7 cellular contexts compared by ENCODE assay signal in genomic region chr2:201117735-201118094, GRCh38. TPM values are rescaled to one million over a fixed set of nuclear protein-coding genes. Genes with fewer than 3 reads are reported as not detected.
A peak's percentile ranks its signal among the peaks of the same experiment; 100 is the strongest.
DNase-seq lines count a peak whose midpoint lies in the region; ATAC-seq and TF ChIP-seq lines count a peak whose summit lies in the region.
"Not testable (repeated sequence)": the region's sequence is repeated elsewhere in the genome, so short reads cannot be mapped to it uniquely, and the experiment has no call there.

No MANE protein-coding gene starts in this region.

- peak in 1 of 3 donors; percentile 31 for DNase-seq in Peyer's patch
- peak; percentile 69 for DNase-seq in activated T-cell treated with anti-CD3 and anti-CD28 coated beads, Interleukin-2, amount 50 U/mL, for 24 hours
- not testable (repeated sequence) for DNase-seq in breast epithelium (ENCODE audit: low spot score in 2 of 2)
- peak; percentile 57 for DNase-seq in stimulated activated CD4-positive, alpha-beta T cell treated with anti-CD3 and anti-CD28 coated beads, Interleukin-15, amount 100 ng/mL, for 24 hours

- H3K27me3 ChIP-seq in Peyer's patch; breast epithelium; gastroesophageal sphincter; mucosa of stomach (ENCODE audit: control insufficient read depth, insufficient read depth, low read length): not testable (repeated sequence)

- WGBS in gastroesophageal sphincter (ENCODE audit: low coverage in 1 of 2), 2 donors = 33 to 45% methylated on average over 7 to 8 of the region's 13 CpGs

- H3K27ac Mint-ChIP-seq in activated T-cell treated with anti-CD3 and anti-CD28 coated beads, Interleukin-2, amount 50 U/mL, for 24 hours = peak overlapping the region; percentile 99

- H3K9me3 Mint-ChIP-seq in activated T-cell treated with anti-CD3 and anti-CD28 coated beads, Interleukin-2, amount 50 U/mL, for 24 hours = not testable (repeated sequence)

- peak; percentile 0 for ATAC-seq in GM19043 (IDR thresholded peaks at IDR 0.05; ENCODE audit: low read depth, unreplicated experiment)
- ATAC-seq in gastroesophageal sphincter = not testable (repeated sequence)

- H3K27ac ChIP-seq in Peyer's patch (peak overlapping the region; percentile 99 to 100 (median 100)), breast epithelium (peak overlapping the region; percentile 97), gastroesophageal sphincter (peak overlapping the region; percentile 97 to 99 (median 98))

- not testable (repeated sequence) for H3K27me3 Mint-ChIP-seq in activated T-cell treated with anti-CD3 and anti-CD28 coated beads, Interleukin-2, amount 50 U/mL, for 24 hours

- H3K4me1 ChIP-seq in Peyer's patch = peaks cover 0 to 21% (median under 1%) of the 10 kb centered on the region in 4 donors
- not testable (repeated sequence) for H3K4me1 ChIP-seq in breast epithelium; mucosa of stomach (ENCODE audit: control insufficient read depth, insufficient read depth, low read length)
- H3K4me1 ChIP-seq in gastroesophageal sphincter = peaks cover 0 to 56% (median 5%) of the 10 kb centered on the region in 3 donors

- H3K4me1 Mint-ChIP-seq in activated T-cell treated with anti-CD3 and anti-CD28 coated beads, Interleukin-2, amount 50 U/mL, for 24 hours (ENCODE audit: low read depth) = peaks cover 55% of the 10 kb centered on the region

- peak overlapping the region; percentile 90 for H3K4me3 Mint-ChIP-seq in activated T-cell treated with anti-CD3 and anti-CD28 coated beads, Interleukin-2, amount 50 U/mL, for 24 hours

- intact Hi-C loops in breast epithelium (cut with DNase I; ENCODE audit: low total_unique reads) = not testable (repeated sequence)

- TF ChIP-seq EP300 in gastroesophageal sphincter (IDR thresholded peaks at IDR 0.05) = not testable (repeated sequence)

- H3K36me3 Mint-ChIP-seq in activated T-cell treated with anti-CD3 and anti-CD28 coated beads, Interleukin-2, amount 50 U/mL, for 24 hours (ENCODE audit: low read depth) = peaks cover 61% of the 10 kb centered on the region

- not testable (repeated sequence) for H3K36me3 ChIP-seq in Peyer's patch; breast epithelium; gastroesophageal sphincter; mucosa of stomach (ENCODE audit: control insufficient read depth, insufficient read depth, low read length)

- TF ChIP-seq POLR2A in Peyer's patch (IDR thresholded peaks at IDR 0.05); breast epithelium (IDR thresholded peaks at IDR 0.05); gastroesophageal sphincter (IDR thresholded peaks at IDR 0.05): not testable (repeated sequence)

- peak overlapping the region; percentile 88 for H3K9ac ChIP-seq in mucosa of stomach (ENCODE audit: low read length)

- not testable (repeated sequence) for H3K9me3 ChIP-seq in Peyer's patch; breast epithelium; gastroesophageal sphincter; mucosa of stomach (ENCODE audit: control insufficient read depth, low read length)

- TF ChIP-seq CTCF in Peyer's patch (IDR thresholded peaks at IDR 0.05); breast epithelium (IDR thresholded peaks at IDR 0.05); gastroesophageal sphincter (IDR thresholded peaks at IDR 0.05): not testable (repeated sequence)

- H3K4me3 ChIP-seq in Peyer's patch = peak overlapping the region; percentile 84 to 94 (median 92)
- H3K4me3 ChIP-seq in breast epithelium = peak overlapping the region; percentile 64 to 97 (median 73)
- peak overlapping the region; percentile 76 to 84 for H3K4me3 ChIP-seq in gastroesophageal sphincter
- peak overlapping the region; percentile 59 for H3K4me3 ChIP-seq in mucosa of stomach (ENCODE audit: low read length)

RNA-seq across cellular contexts. Expression of gene CFLAR, which starts 1.8 kb away (rescaled TPM):
- 100 to 1,000 TPM; 157 to 526 (median 297) TPM for total RNA-seq in Peyer's patch
- 100 to 1,000 TPM; 180 to 322 (median 207) TPM for total RNA-seq in breast epithelium
- total RNA-seq in gastroesophageal sphincter = 100 to 1,000 TPM; 145 to 346 (median 176) TPM

RNA-seq across cellular contexts. Expression of gene NDUFB3, which starts 45.9 kb away (rescaled TPM):
- total RNA-seq in Peyer's patch (10 to 100 TPM; 45.7 to 96.2 (median 75.1) TPM), breast epithelium (10 to 100 TPM; 40.8 to 51.5 (median 41.4) TPM), gastroesophageal sphincter (10 to 100 TPM; 33.0 to 59.9 (median 46.6) TPM)

RNA-seq across cellular contexts. Expression of gene HYCC2, which starts 46.2 kb away (rescaled TPM):
- total RNA-seq in Peyer's patch (10 to 100 TPM; 17.3 to 31.9 (median 29.0) TPM), breast epithelium (10 to 100 TPM; 16.4 to 38.7 (median 24.1) TPM), gastroesophageal sphincter (10 to 100 TPM; 10.6 to 19.9 (median 13.9) TPM)
